Comparison of ENCODE assay signal across 15 cellular contexts in genomic region chr7:28872226-28872625, GRCh38.
"Had no signal": no experiment of that assay in that cellular context is flagged by ENCODE, and none has a peak within 500 bp of the region (broad histone marks: within the 10 kb centered on the region; RNA-seq: fewer than 3 reads in every experiment).

No MANE protein-coding gene starts in this region.

- DNase-seq: activated T-cell treated with anti-CD3 and anti-CD28 coated beads, Interleukin-2, amount 50 U/mL, for 1 hour; aorta; endodermal cell; heart left ventricle; left colon; mesendoderm; mucosa of descending colon; nucleus accumbens; right lobe of liver; stimulated activated CD4-positive, alpha-beta T cell treated with anti-CD3 and anti-CD28 coated beads, Interleukin-2, amount 100 ng/mL, for 24 hours; T1000; transverse colon had no signal

- H3K36me3 ChIP-seq: gastroesophageal sphincter, heart left ventricle, right lobe of liver, transverse colon had no signal

- H3K4me3 ChIP-seq: gastroesophageal sphincter, heart left ventricle, mucosa of descending colon, right lobe of liver, skin epidermis, transverse colon had no signal

- H3K27ac ChIP-seq: gastroesophageal sphincter, heart left ventricle, parathyroid adenoma, right lobe of liver, skin epidermis, transverse colon had no signal

- H3K27me3 ChIP-seq: gastroesophageal sphincter, heart left ventricle, right lobe of liver, transverse colon had no signal
